Comparison of ENCODE assay signal across 8 cellular contexts in the genomic region with DNA sequence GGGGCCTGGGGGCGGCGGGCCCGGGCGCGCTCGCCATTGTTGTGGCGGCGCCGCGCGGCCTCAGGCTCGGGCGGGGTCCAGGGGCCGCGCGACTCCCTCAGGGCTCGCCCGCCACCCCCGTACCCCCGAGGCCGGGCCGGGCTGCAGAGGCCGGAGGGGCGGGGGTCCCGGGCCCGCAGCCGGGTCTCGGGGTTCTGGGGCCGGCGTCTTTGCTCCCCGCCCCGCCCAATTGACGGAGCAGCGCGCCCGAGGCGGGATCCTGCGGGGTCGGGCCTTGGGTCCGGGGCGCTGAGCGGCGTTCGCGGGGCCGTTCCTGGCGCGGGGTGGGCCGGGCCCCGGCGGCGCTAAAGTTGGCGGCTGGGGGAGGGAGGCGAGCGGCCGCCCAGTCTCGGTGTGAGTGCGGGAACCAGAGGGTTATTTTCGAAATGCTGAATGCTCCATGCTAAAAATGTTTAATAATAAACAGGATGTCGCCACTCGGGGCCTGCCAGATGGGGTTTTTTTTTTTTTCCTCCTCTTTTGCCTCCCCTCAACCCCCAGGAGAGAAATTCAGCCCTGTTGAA. TPM values are rescaled to one million over a fixed set of nuclear protein-coding genes. Genes with fewer than 3 reads are reported as not detected.
A peak's percentile ranks its signal among the peaks of the same experiment; 100 is the strongest.
DNase-seq lines count a peak whose midpoint lies in the region; ATAC-seq and TF ChIP-seq lines count a peak whose summit lies in the region.

No MANE protein-coding gene starts in this region.

- TF ChIP-seq CTCF in AG09309 (IDR thresholded peaks at IDR 0.05; ENCODE audit: control insufficient read depth, insufficient read depth, low read depth, low read length, missing control alignments) (no peak), lower leg skin (IDR thresholded peaks at IDR 0.05) (no peak)

- TF ChIP-seq POLR2A in lower leg skin (IDR thresholded peaks at IDR 0.05) = no peak

- H3K36me3 Mint-ChIP-seq in dendritic cell treated with granulocyte-macrophage colony-stimulating factor and Interleukin-4, amounts not matched to agents 40 ng/mL and 50 ng/mL, for 4 days (ENCODE audit: low read depth) = no peaks in the 10 kb centered on the region

- intact Hi-C loops in dendritic cell treated with granulocyte-macrophage colony-stimulating factor and Interleukin-4, amounts not matched to agents 40 ng/mL and 50 ng/mL, for 4 days (cut with micrococcal nuclease) = loop anchor here (5.0 to 10.0 kb wide), 2 partner anchors 42 to 50 kb away; no protein-coding TSS in a partner anchor
- intact Hi-C loops in lower leg skin (cut with DNase I; ENCODE audit: low total_unique reads) = loop anchor here (10.0 kb wide), 1 partner anchor 100 kb away; no protein-coding TSS in a partner anchor

- H3K9me3 Mint-ChIP-seq in dendritic cell treated with granulocyte-macrophage colony-stimulating factor and Interleukin-4, amounts not matched to agents 40 ng/mL and 50 ng/mL, for 4 days = no peaks in the 10 kb centered on the region

- peaks cover 48% of the 10 kb centered on the region for H3K4me1 Mint-ChIP-seq in dendritic cell treated with granulocyte-macrophage colony-stimulating factor and Interleukin-4, amounts not matched to agents 40 ng/mL and 50 ng/mL, for 4 days (ENCODE audit: low read depth)

- ATAC-seq in HG03460 (IDR thresholded peaks at IDR 0.05; ENCODE audit: unreplicated experiment) = peak; percentile 32
- peak; percentile 28 for ATAC-seq in stimulated activated naive CD8-positive, alpha-beta T cell treated with anti-CD3 and anti-CD28 coated beads, Interleukin-15, Interleukin-2, amounts not matched to agents 100 U/mL and 50 U/mL, for 24 hours

- H3K27me3 Mint-ChIP-seq in dendritic cell treated with granulocyte-macrophage colony-stimulating factor and Interleukin-4, amounts not matched to agents 40 ng/mL and 50 ng/mL, for 4 days = no peaks in the 10 kb centered on the region

- peak overlapping the region; percentile 80 for H3K27ac Mint-ChIP-seq in dendritic cell treated with granulocyte-macrophage colony-stimulating factor and Interleukin-4, amounts not matched to agents 40 ng/mL and 50 ng/mL, for 4 days

- H3K4me3 ChIP-seq in AG09309 (ENCODE audit: control insufficient read depth, low read depth, low read length) = peak overlapping the region; percentile 68
- H3K4me3 ChIP-seq in lower leg skin (ENCODE audit: low read depth, poor library complexity, severe bottlenecking) = peak overlapping the region; percentile 62

- WGBS in lower leg skin, 2 donors = 0 to 1% methylated on average over 24 to 31 of the region's 61 CpGs

- no peak for DNase-seq in AG09309 (ENCODE audit: low read depth)
- DNase-seq in GM19238 (ENCODE audit: insufficient read length, low spot score) = peak; percentile 56
- DNase-seq in activated CD4-positive, CD25-positive, alpha-beta regulatory T cell treated with anti-CD3 and anti-CD28 coated beads, Interleukin-2, amount 50 U/mL, for 72 hours = peak; percentile 62
- DNase-seq in lower leg skin (ENCODE audit: low spot score in 2 of 2) = peak in 1 of 2 donors; percentile 88
- DNase-seq in stimulated activated naive CD8-positive, alpha-beta T cell treated with anti-CD3 and anti-CD28 coated beads, Interleukin-15, Interleukin-2, amounts not matched to agents 100 U/mL and 50 U/mL, for 24 hours = peak; percentile 68
- no peak for DNase-seq in GM19240 (ENCODE audit: insufficient read length, low spot score)

- H3K4me3 Mint-ChIP-seq in dendritic cell treated with granulocyte-macrophage colony-stimulating factor and Interleukin-4, amounts not matched to agents 40 ng/mL and 50 ng/mL, for 4 days = peak overlapping the region; percentile 74

RNA-seq across cellular contexts. Expression of a gene that starts 0.7 kb away (rescaled TPM):
- total RNA-seq in lower leg skin = 100 to 1,000 TPM; 102 to 168 (median 144) TPM

Comparison
In these comparisons a context has a peak if more than half of its experiments do, and no peak if none do; other contexts are left out.
1. DNase-seq: peak in GM19238 (single experiment), activated CD4-positive, CD25-positive, alpha-beta regulatory T cell treated with anti-CD3 and anti-CD28 coated beads, Interleukin-2, amount 50 U/mL, for 72 hours (single experiment) and stimulated activated naive CD8-positive, alpha-beta T cell treated with anti-CD3 and anti-CD28 coated beads, Interleukin-15, Interleukin-2, amounts not matched to agents 100 U/mL and 50 U/mL, for 24 hours (single experiment); none in AG09309 (single experiment) and GM19240 (single experiment).